Comparison of ENCODE assay signal across 9 cellular contexts in the genomic region with DNA sequence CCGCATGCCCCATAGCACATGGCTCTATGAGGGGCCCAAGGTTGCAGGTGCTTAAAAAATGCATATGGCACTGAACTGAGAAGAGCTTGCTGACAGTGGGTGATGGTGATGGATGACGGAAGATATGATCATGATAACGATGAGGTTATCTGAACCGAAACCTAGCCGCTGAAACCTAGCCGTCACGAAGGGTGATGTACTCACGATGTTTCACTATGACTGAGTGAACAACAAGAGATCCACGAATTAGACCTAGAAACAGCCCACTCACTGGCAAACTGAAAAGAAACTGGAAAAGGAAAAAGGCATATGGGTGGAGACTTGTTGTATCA. TPM values are rescaled to one million over a fixed set of nuclear protein-coding genes. Genes with fewer than 3 reads are reported as not detected.
DNase-seq lines count a peak whose midpoint lies in the region; ATAC-seq and TF ChIP-seq lines count a peak whose summit lies in the region.
"Had no signal": no experiment of that assay in that cellular context is flagged by ENCODE, and none has a peak within 500 bp of the region (broad histone marks: within the 10 kb centered on the region; RNA-seq: fewer than 3 reads in every experiment).

No MANE protein-coding gene starts in this region.

- TF ChIP-seq POLR2A in adrenal gland (IDR thresholded peaks at IDR 0.05) (no peak), Peyer's patch (IDR thresholded peaks at IDR 0.05) (no peak)

- DNase-seq in CD8-positive, alpha-beta memory T cell, result peak in 2 of 5 donors; percentile 29 to 67
- peak; percentile 64 for DNase-seq in activated naive CD8-positive, alpha-beta T cell treated with anti-CD3 and anti-CD28 coated beads for 36 hours
- DNase-seq in adrenal gland, result no peak
- no peak for DNase-seq in Peyer's patch
- DNase-seq in SW 1271 (lab: John Stamatoyannopoulos, UW), result no peak
- no peak for DNase-seq in UCSD-AML1 (lab: John Stamatoyannopoulos, UW; ENCODE audit: unreplicated experiment)

- no peaks in the 10 kb centered on the region for H3K27me3 ChIP-seq in CD8-positive, alpha-beta memory T cell (ENCODE audit: insufficient read depth, low read length, poor library complexity, severe bottlenecking)
- H3K27me3 ChIP-seq in adrenal gland (no peaks in the 10 kb centered on the region), Peyer's patch (no peaks in the 10 kb centered on the region)

- intact Hi-C loops in adrenal gland (cut with DNase I), result no loop called here

- peak; percentile 89 for ATAC-seq in GM21381 (IDR thresholded peaks at IDR 0.05; ENCODE audit: unreplicated experiment)
- peak; percentile 87 for ATAC-seq in HG03460 (IDR thresholded peaks at IDR 0.05; ENCODE audit: unreplicated experiment)
- ATAC-seq: K562 had no signal

- POLR2A ChIA-PET in CD8-positive, alpha-beta memory T cell (lab: Charles Lee), result interaction anchor here (0.8 kb wide), 1 partner anchor 57 kb away, joined by 3 read pairs; the partner anchor contains the start of gene BCL6

- peaks cover 49% of the 10 kb centered on the region for H3K4me1 ChIP-seq in CD8-positive, alpha-beta memory T cell (ENCODE audit: insufficient read depth, low read length)
- H3K4me1 ChIP-seq in adrenal gland (replicated peaks in 1 of 2) (no peaks in the 10 kb centered on the region), Peyer's patch (no peaks in the 10 kb centered on the region)

- peak overlapping the region; percentile 62 to 83 (median 77) for H3K4me3 Mint-ChIP-seq in CD8-positive, alpha-beta memory T cell
- H3K4me3 Mint-ChIP-seq in activated naive CD8-positive, alpha-beta T cell treated with anti-CD3 and anti-CD28 coated beads for 36 hours, result peak overlapping the region; percentile 12

- peak overlapping the region in 7 of 8 donors; percentile 22 to 94 (median 55) for H3K27ac Mint-ChIP-seq in CD8-positive, alpha-beta memory T cell
- peak overlapping the region; percentile 87 for H3K27ac Mint-ChIP-seq in activated naive CD8-positive, alpha-beta T cell treated with anti-CD3 and anti-CD28 coated beads for 36 hours

- CTCF ChIA-PET in CD8-positive, alpha-beta memory T cell (lab: Charles Lee), result interaction anchor here (1.0 to 1.8 kb wide), 3 partner anchors 10 to 63 kb away, joined by 4 to 5 read pairs (median 4); no protein-coding TSS in a partner anchor

- WGBS in adrenal gland, 4 donors, result 85 to 87% (median 86%) methylated on average over 9 of the region's 9 CpGs

- H3K36me3 ChIP-seq in CD8-positive, alpha-beta memory T cell (ENCODE audit: insufficient read depth, low read length), result no peaks in the 10 kb centered on the region
- H3K36me3 ChIP-seq in adrenal gland (replicated peaks in 1 of 2) (no peaks in the 10 kb centered on the region), Peyer's patch (no peaks in the 10 kb centered on the region)

- H3K36me3 Mint-ChIP-seq in CD8-positive, alpha-beta memory T cell, result peaks cover 0 to 4% (median 0%) of the 10 kb centered on the region in 3 donors
- H3K36me3 Mint-ChIP-seq in activated naive CD8-positive, alpha-beta T cell treated with anti-CD3 and anti-CD28 coated beads for 36 hours, result peaks cover 12% of the 10 kb centered on the region

- peaks cover 54 to 62% (median 60%) of the 10 kb centered on the region in 3 donors for H3K4me1 Mint-ChIP-seq in CD8-positive, alpha-beta memory T cell
- H3K4me1 Mint-ChIP-seq in activated naive CD8-positive, alpha-beta T cell treated with anti-CD3 and anti-CD28 coated beads for 36 hours, result peaks cover 80% of the 10 kb centered on the region

- no peak overlapping the region for H3K27ac ChIP-seq in CD8-positive, alpha-beta memory T cell (ENCODE audit: low read depth, low read length)
- no peak overlapping the region for H3K27ac ChIP-seq in adrenal gland
- no peak overlapping the region for H3K27ac ChIP-seq in Peyer's patch

- H3K27me3 Mint-ChIP-seq in CD8-positive, alpha-beta memory T cell, result peaks cover 0 to 1% of the 10 kb centered on the region in 2 donors
- H3K27me3 Mint-ChIP-seq in activated naive CD8-positive, alpha-beta T cell treated with anti-CD3 and anti-CD28 coated beads for 36 hours, result no peaks in the 10 kb centered on the region

- TF ChIP-seq CTCF in adrenal gland (IDR thresholded peaks at IDR 0.05) (no peak), Peyer's patch (IDR thresholded peaks at IDR 0.05) (no peak)

- no peaks in the 10 kb centered on the region for H3K9me3 ChIP-seq in CD8-positive, alpha-beta memory T cell (ENCODE audit: low read length)
- no peaks in the 10 kb centered on the region for H3K9me3 ChIP-seq in adrenal gland (replicated peaks in 1 of 3)
- no peaks in the 10 kb centered on the region for H3K9me3 ChIP-seq in Peyer's patch

- H3K9me3 Mint-ChIP-seq in CD8-positive, alpha-beta memory T cell, result no peaks in the 10 kb centered on the region
- peaks cover 5% of the 10 kb centered on the region for H3K9me3 Mint-ChIP-seq in activated naive CD8-positive, alpha-beta T cell treated with anti-CD3 and anti-CD28 coated beads for 36 hours

- peak overlapping the region; percentile 0 for H3K4me3 ChIP-seq in CD8-positive, alpha-beta memory T cell (ENCODE audit: low read length)
- H3K4me3 ChIP-seq in adrenal gland, result no peak overlapping the region
- H3K4me3 ChIP-seq in Peyer's patch, result no peak overlapping the region
- H3K4me3 ChIP-seq: K562 had no signal

RNA-seq across cellular contexts. Expression of gene BCL6, which starts 57.6 kb away (rescaled TPM):
- total RNA-seq in CD8-positive, alpha-beta memory T cell, result 10 to 100 TPM; 17.1 to 17.2 TPM
- 1.8 TPM for polyA plus RNA-seq in CD8-positive, alpha-beta memory T cell
- 1 to 10 TPM; 8.0 to 8.9 TPM for total RNA-seq in activated naive CD8-positive, alpha-beta T cell treated with anti-CD3 and anti-CD28 coated beads for 36 hours
- 100 to 1,000 TPM in 4 of 8 donors, 10 to 100 TPM in 4; 28.7 to 131 (median 102) TPM for total RNA-seq in adrenal gland
- polyA plus RNA-seq in adrenal gland, result 10 to 100 TPM; 34.5 to 88.3 (median 71.3) TPM
- total RNA-seq in Peyer's patch, result 10 to 100 TPM in 3 of 4 donors, 1 to 10 TPM in 1; 7.4 to 79.2 (median 25.7) TPM
